14 cellular contexts compared by ENCODE assay signal in genomic region chr12:11875414-11875935, GRCh38.
DNase-seq lines count a peak whose midpoint lies in the region; ATAC-seq, FAIRE-seq and TF ChIP-seq lines count a peak whose summit lies in the region.
"Had no signal": no experiment of that assay in that cellular context is flagged by ENCODE, and none has a peak within 500 bp of the region (broad histone marks: within the 10 kb centered on the region; RNA-seq: fewer than 3 reads in every experiment).

No MANE protein-coding gene starts in this region.

- H3K4me3 Mint-ChIP-seq in Calu3 (ENCODE audit: low read depth, unreplicated experiment) (peak overlapping the region; percentile 33), immature natural killer cell (no peak overlapping the region)
- H3K4me3 Mint-ChIP-seq in activated T-cell treated with anti-CD3 and anti-CD28 coated beads, Interleukin-2, amount 50 U/mL, for 4 hours: no peak overlapping the region
- H3K4me3 Mint-ChIP-seq: activated B cell treated with CpG ODN at 0.5 μM for 24 hours had no signal

- H3K27me3 Mint-ChIP-seq in Calu3 (ENCODE audit: unreplicated experiment) (no peaks in the 10 kb centered on the region), immature natural killer cell (ENCODE audit: low read depth in 3 of 3) (no peaks in the 10 kb centered on the region)
- no peaks in the 10 kb centered on the region for H3K27me3 Mint-ChIP-seq in activated T-cell treated with anti-CD3 and anti-CD28 coated beads, Interleukin-2, amount 50 U/mL, for 4 hours (ENCODE audit: low read depth)
- H3K27me3 Mint-ChIP-seq: activated B cell treated with CpG ODN at 0.5 μM for 24 hours had no signal

- no peak overlapping the region for H3K4me3 ChIP-seq in left lung
- H3K4me3 ChIP-seq: dorsolateral prefrontal cortex, right lobe of liver had no signal

- ATAC-seq in activated T-cell treated with anti-CD3 and anti-CD28 coated beads, Interleukin-2, amount 50 U/mL, for 4 hours: peak; percentile 96 to 97
- ATAC-seq in left lung: peak; percentile 52
- ATAC-seq: left cardiac atrium, right lobe of liver had no signal

- H3K4me1 Mint-ChIP-seq in Calu3 (ENCODE audit: low read depth, unreplicated experiment): peaks cover 63% of the 10 kb centered on the region
- H3K4me1 Mint-ChIP-seq in activated T-cell treated with anti-CD3 and anti-CD28 coated beads, Interleukin-2, amount 50 U/mL, for 4 hours (ENCODE audit: low read depth): peaks cover 37% of the 10 kb centered on the region
- H3K4me1 Mint-ChIP-seq in immature natural killer cell: peaks cover 17 to 39% of the 10 kb centered on the region in 2 donors

- intact Hi-C loops in Calu3 (cut with micrococcal nuclease; ENCODE audit: unreplicated experiment) (loop anchor here (5.0 kb wide), 4 partner anchors 128 to 293 kb away; no protein-coding TSS in a partner anchor), left lung (cut with DNase I) (no loop called here)

- H3K36me3 Mint-ChIP-seq in Calu3 (ENCODE audit: insufficient read depth, unreplicated experiment): peaks cover 60% of the 10 kb centered on the region
- peaks cover 42% of the 10 kb centered on the region for H3K36me3 Mint-ChIP-seq in activated T-cell treated with anti-CD3 and anti-CD28 coated beads, Interleukin-2, amount 50 U/mL, for 4 hours (ENCODE audit: insufficient read depth)
- peaks cover 21 to 36% (median 26%) of the 10 kb centered on the region in 3 donors for H3K36me3 Mint-ChIP-seq in immature natural killer cell

- peaks cover 0 to 22% of the 10 kb centered on the region in 2 donors for H3K36me3 ChIP-seq in left lung

- no peak for TF ChIP-seq CTCF in Calu3 (IDR thresholded peaks at IDR 0.05; ENCODE audit: unreplicated experiment)
- TF ChIP-seq CTCF in left lung (IDR thresholded peaks at IDR 0.05): no peak

- H3K27ac Mint-ChIP-seq in Calu3 (ENCODE audit: unreplicated experiment): peak overlapping the region; percentile 97
- H3K27ac Mint-ChIP-seq in immature natural killer cell: peak overlapping the region in 1 of 6 donors; percentile 56
- H3K27ac Mint-ChIP-seq: activated B cell treated with CpG ODN at 0.5 μM for 24 hours had no signal

- FAIRE-seq in GM19239 (lab: Jason Lieb, UNC): peak; percentile 64
- FAIRE-seq: H1 had no signal

- CTCF ChIA-PET in Calu3 (lab: Charles Lee): no interaction called here

- DNase-seq in Calu3: peak; percentile 62
- DNase-seq in GM19239 (ENCODE audit: insufficient read length, low spot score): no peak
- DNase-seq in activated T-cell treated with anti-CD3 and anti-CD28 coated beads, Interleukin-2, amount 50 U/mL, for 4 hours: no peak
- DNase-seq in left lung: no peak
- no peak for DNase-seq in NCI-H748 (lab: John Stamatoyannopoulos, UW; ENCODE audit: unreplicated experiment)
- DNase-seq in COLO829 (ENCODE audit: low spot score): no peak
- DNase-seq in effector CD4-positive, alpha-beta T cell: no peak
- DNase-seq in immature natural killer cell: no peak
- DNase-seq: activated B cell treated with CpG ODN at 0.5 μM for 24 hours, dorsolateral prefrontal cortex, left cardiac atrium, NCI-H82, right lobe of liver had no signal

- H3K4me1 ChIP-seq in left lung: peaks cover 12 to 55% of the 10 kb centered on the region in 2 donors
- H3K4me1 ChIP-seq: right lobe of liver had no signal

- H3K27me3 ChIP-seq in left lung: no peaks in the 10 kb centered on the region
- H3K27me3 ChIP-seq: dorsolateral prefrontal cortex, right lobe of liver had no signal

- H3K9me3 ChIP-seq in left lung: no peaks in the 10 kb centered on the region
- H3K9me3 ChIP-seq: right lobe of liver had no signal

- BruUV-seq in Calu3 (replicated peaks; lab: Mats Ljungman, UMichigan): no TSS peak

- H3K9me3 Mint-ChIP-seq in Calu3 (ENCODE audit: low read depth, unreplicated experiment): no peaks in the 10 kb centered on the region
- no peaks in the 10 kb centered on the region for H3K9me3 Mint-ChIP-seq in activated T-cell treated with anti-CD3 and anti-CD28 coated beads, Interleukin-2, amount 50 U/mL, for 4 hours
- H3K9me3 Mint-ChIP-seq in immature natural killer cell: no peaks in the 10 kb centered on the region
- H3K9me3 Mint-ChIP-seq: activated B cell treated with CpG ODN at 0.5 μM for 24 hours had no signal

- peak overlapping the region in 1 of 2 donors; percentile 3 for H3K27ac ChIP-seq in left lung
- H3K27ac ChIP-seq: right lobe of liver had no signal
